Comparison of ENCODE assay signal across 13 cellular contexts in genomic region chr17:10737786-10738185, GRCh38. TPM values are rescaled to one million over a fixed set of nuclear protein-coding genes. Genes with fewer than 3 reads are reported as not detected.
DNase-seq lines count a peak whose midpoint lies in the region; ATAC-seq, FAIRE-seq and TF ChIP-seq lines count a peak whose summit lies in the region.
"Had no signal": no experiment of that assay in that cellular context is flagged by ENCODE, and none has a peak within 500 bp of the region (broad histone marks: within the 10 kb centered on the region; RNA-seq: fewer than 3 reads in every experiment).

No MANE protein-coding gene starts in this region.

- BruUV-seq in HepG2 (replicated peaks; lab: Mats Ljungman, UMichigan), result no TSS peak

- WGBS in HepG2 (ENCODE audit: low lambda C conversion rate), result 12% methylated on average over 2 of the region's 2 CpGs
- whole genome bisulfite sequencing in prostate gland, result 94% methylated on average over 2 of the region's 2 CpGs

- H3K4me1 ChIP-seq in BLaER1, result peaks cover 18% of the 10 kb centered on the region
- H3K4me1 ChIP-seq in HepG2 (ENCODE audit: insufficient read depth, low read length), result peaks cover 30% of the 10 kb centered on the region
- no peaks in the 10 kb centered on the region for H3K4me1 ChIP-seq in prostate gland (replicated peaks)

- TF ChIP-seq EP300 in HepG2 (IDR thresholded peaks at IDR 0.05; ENCODE audit: low read depth in 2 of 2, low read length in 2 of 2), result no peak
- no peak for TF ChIP-seq EP300 in HepG2 (CRISPR knock-in tag; IDR thresholded peaks at IDR 0.05; ENCODE audit: borderline replicate concordance)

- no peak overlapping the region for H3K27ac ChIP-seq in BLaER1
- H3K27ac ChIP-seq in SK-N-MC, result peak overlapping the region; percentile 62
- no peak overlapping the region for H3K27ac ChIP-seq in HepG2 (ENCODE audit: extremely low read length, insufficient read depth, low read length)
- H3K27ac ChIP-seq in prostate gland, result peak overlapping the region; percentile 44 to 53

- DNase-seq in SK-N-MC (ENCODE audit: low read depth, low spot score) (no peak), HepG2 (ENCODE audit: low spot score) (no peak), prostate gland (ENCODE audit: low spot score) (no peak), cerebellum (ENCODE audit: low spot score) (no peak), DMS53 treated with DMSO at 0.1 percent for 48 hours (lab: John Stamatoyannopoulos, UW; ENCODE audit: unreplicated experiment) (no peak)
- DNase-seq in activated T-cell treated with anti-CD3 and anti-CD28 coated beads, Interleukin-2, amount 50 U/mL, for 1 hour, result no peak
- DNase-seq: DMS153; NCI-H187 treated with DMSO at 0.1 percent for 48 hours; NK-92 treated with Interleukin-12 subunit alpha and Interleukin-12 subunit beta, amount 100 ng/mL, for 24 hours; SHP77 treated with DMSO at 0.1 percent for 48 hours had no signal

- no peak for TF ChIP-seq RAD21 in HepG2 (CRISPR knock-in tag; IDR thresholded peaks at IDR 0.05)

- H3K79me2 ChIP-seq in HepG2 (ENCODE audit: insufficient read depth, low read length), result no peaks in the 10 kb centered on the region

- no peak for TF ChIP-seq CTCF in HepG2 (CRISPR knock-in tag; IDR thresholded peaks at IDR 0.05)
- TF ChIP-seq CTCF in prostate gland (IDR thresholded peaks at IDR 0.05), result no peak

- H3K9me3 ChIP-seq in BLaER1 (no peaks in the 10 kb centered on the region), SK-N-MC (ENCODE audit: low read depth, low read length) (no peaks in the 10 kb centered on the region), HepG2 (ENCODE audit: low read length) (no peaks in the 10 kb centered on the region), prostate gland (no peaks in the 10 kb centered on the region)

- H4K20me1 ChIP-seq in BLaER1, result no peaks in the 10 kb centered on the region
- H4K20me1 ChIP-seq in HepG2 (ENCODE audit: insufficient read depth, low read length), result no peaks in the 10 kb centered on the region

- peak; percentile 10; the same call in 1 of the 3 replicates for ATAC-seq in HepG2

- FAIRE-seq in HepG2 (lab: Jason Lieb, UNC), result no peak

- no peaks in the 10 kb centered on the region for H3K36me3 ChIP-seq in BLaER1
- no peaks in the 10 kb centered on the region for H3K36me3 ChIP-seq in SK-N-MC (ENCODE audit: insufficient read depth, low read length)
- H3K36me3 ChIP-seq in HepG2 (replicated peaks in 1 of 2; ENCODE audit: control insufficient read depth in 1 of 2, insufficient read depth in 2 of 2, low read length in 2 of 2), result no peaks in the 10 kb centered on the region
- H3K36me3 ChIP-seq in prostate gland, result no peaks in the 10 kb centered on the region

- TF ChIP-seq POLR2A in HepG2 (IDR thresholded peaks at IDR 0.05; ENCODE audit: insufficient read depth in 1 of 2, low read depth in 2 of 2, low read length in 2 of 2) (no peak), prostate gland (IDR thresholded peaks at IDR 0.05) (no peak)

- POLR2A ChIA-PET in HepG2 (lab: Yijun Ruan, JAX), result no interaction called here

- H3K4me3 ChIP-seq in BLaER1, result no peak overlapping the region
- peak overlapping the region; percentile 57 for H3K4me3 ChIP-seq in SK-N-MC
- H3K4me3 ChIP-seq in HepG2 (replicated peaks in 1 of 3; ENCODE audit: insufficient read depth in 1 of 3, low read depth in 2 of 3, low read length in 3 of 3), result no peak overlapping the region
- no peak overlapping the region for H3K4me3 ChIP-seq in prostate gland

- intact Hi-C loops in HepG2 (cut with micrococcal nuclease; ENCODE audit: unreplicated experiment), result loop anchor here (1.0 kb wide), 1 partner anchor 108 kb away; no protein-coding TSS in a partner anchor
- intact Hi-C loops in prostate gland (cut with DNase I), result loop anchor here (1.0 to 10.0 kb wide), 2 partner anchors 108 to 1257 kb away; partner anchors contain the start of gene ZNF18

- H3K27me3 ChIP-seq in BLaER1 (no peaks in the 10 kb centered on the region), HepG2 (ENCODE audit: control insufficient read depth in 1 of 2, insufficient read depth in 2 of 2, low read length in 2 of 2) (peaks cover 0 to 8% of the 10 kb centered on the region in 2 experiments; a peak in 2 of 5 replicates), prostate gland (replicated peaks; ENCODE audit: insufficient read depth) (no peaks in the 10 kb centered on the region)

- no peak overlapping the region for H2AFZ ChIP-seq in HepG2 (ENCODE audit: low read length)

- H3K4me2 ChIP-seq in BLaER1 (peak overlapping the region; percentile 41; the same call in 1 of the 2 replicates), HepG2 (ENCODE audit: low read depth, low read length) (no peak overlapping the region)

- no peak overlapping the region for H3K9ac ChIP-seq in BLaER1
- H3K9ac ChIP-seq in SK-N-MC (ENCODE audit: insufficient read length), result peak overlapping the region; percentile 51
- H3K9ac ChIP-seq in HepG2 (ENCODE audit: insufficient read depth, low read depth, low read length), result no peak overlapping the region

- in situ Hi-C loops in HepG2 (cut with HindIII; ENCODE audit: extremely low pct_ligation_motif_present, low pct_unique_long_range_greater_than_20kb), result loop anchor here (5.0 kb wide), 1 partner anchor 110 kb away; no protein-coding TSS in a partner anchor

- CTCF ChIA-PET in HepG2 (lab: Yijun Ruan, JAX; ENCODE audit: low intra/inter-chr PET ratio, low total read pairs), result interaction anchor here (0.9 to 3.1 kb wide), 2 partner anchors 103 to 107 kb away, joined by 3 to 43 read pairs; no protein-coding TSS in a partner anchor

RNA-seq across cellular contexts. Expression of gene TMEM220, which starts 8.0 kb away (rescaled TPM):
- total RNA-seq in HepG2 (2016; rRNA removed; fragmentation: Illumina TruSeq; extraction: Trizol) (0.73 and 2.2 TPM in 2 replicates), prostate gland (10 to 100 TPM; 18.4 to 30.1 TPM), cerebellum (1.5 TPM)
- 1.3 and 1.8 TPM in 2 replicates for total RNA-seq in HepG2 (2016; cell fraction: cytosol; rRNA removed; fragmentation: Illumina TruSeq; extraction: Trizol; ENCODE audit: low read depth)
- 1.7 and 2.0 TPM in 2 replicates for total RNA-seq in HepG2 (2016; cell fraction: insoluble cytoplasmic fraction; rRNA removed; fragmentation: Illumina TruSeq; extraction: Trizol)
- 1.8 and 2.3 TPM in 2 replicates for total RNA-seq in HepG2 (2016; cell fraction: membrane; rRNA removed; fragmentation: Illumina TruSeq; extraction: Trizol)
- total RNA-seq in HepG2 (2016; cell fraction: nucleus; rRNA removed; fragmentation: Illumina TruSeq; extraction: Trizol), result 1.0 and 1.6 TPM in 2 replicates
- polyA plus RNA-seq in HepG2 (2011; rRNA removed), result 1.3 and 1.8 TPM in 2 replicates
- 0.56 and 1.4 TPM in 2 replicates for polyA plus RNA-seq in HepG2 (2011; cell fraction: cytosol; rRNA removed)
- 0.87 and 1.0 TPM in 2 replicates for polyA plus RNA-seq in HepG2 (2011; cell fraction: nucleus; rRNA removed)
- 1.2 and 3.6 TPM in 2 replicates for polyA plus RNA-seq in HepG2 (2012)
- polyA plus RNA-seq in HepG2 (2016; cell fraction: cytosol; fragmentation: Illumina TruSeq; extraction: Trizol; ENCODE audit: low read depth), result 2.8 and 3.3 TPM in 2 replicates
- polyA plus RNA-seq in HepG2 (2016; cell fraction: insoluble cytoplasmic fraction; fragmentation: Illumina TruSeq; extraction: Trizol; ENCODE audit: low read depth), result 1.4 and 2.6 TPM in 2 replicates
- polyA plus RNA-seq in HepG2 (2016; cell fraction: membrane; fragmentation: Illumina TruSeq; extraction: Trizol; ENCODE audit: low read depth), result 1.4 and 1.9 TPM in 2 replicates
- polyA plus RNA-seq in HepG2 (2016; cell fraction: nucleus; fragmentation: Illumina TruSeq; extraction: Trizol; ENCODE audit: insufficient read depth, low read depth), result 2.5 and 5.7 TPM in 2 replicates
- polyA minus RNA-seq in HepG2 (2011; rRNA and poly(A)+ RNA removed; ENCODE audit: low replicate concordance), result 0.50 TPM in 1 of 2 replicates, not detected in the other
- 0.26 and 1.3 TPM in 2 replicates for polyA minus RNA-seq in HepG2 (2011; cell fraction: cytosol; rRNA and poly(A)+ RNA removed)
- 0.64 and 1.4 TPM in 2 replicates for polyA minus RNA-seq in HepG2 (2011; cell fraction: nucleus; rRNA and poly(A)+ RNA removed)
- total RNA-seq: HT-29, OCI-LY7 had no signal

RNA-seq across cellular contexts. Expression of gene ADPRM, which starts 40.4 kb away (rescaled TPM):
- total RNA-seq in HepG2 (2016; rRNA removed; fragmentation: Illumina TruSeq; extraction: Trizol) (5.6 and 5.9 TPM in 2 replicates), prostate gland (10 to 100 TPM in 1 of 2 donors, 1 to 10 TPM in 1; 9.7 to 23.1 TPM), cerebellum (19.6 TPM)
- total RNA-seq in HepG2 (2016; cell fraction: cytosol; rRNA removed; fragmentation: Illumina TruSeq; extraction: Trizol; ENCODE audit: low read depth), result 2.8 and 3.3 TPM in 2 replicates
- 4.9 and 6.3 TPM in 2 replicates for total RNA-seq in HepG2 (2016; cell fraction: insoluble cytoplasmic fraction; rRNA removed; fragmentation: Illumina TruSeq; extraction: Trizol)
- 6.2 and 6.3 TPM in 2 replicates for total RNA-seq in HepG2 (2016; cell fraction: membrane; rRNA removed; fragmentation: Illumina TruSeq; extraction: Trizol)
- 3.9 and 4.2 TPM in 2 replicates for total RNA-seq in HepG2 (2016; cell fraction: nucleus; rRNA removed; fragmentation: Illumina TruSeq; extraction: Trizol)
- polyA plus RNA-seq in HepG2 (2011; rRNA removed), result 7.9 and 10.8 TPM in 2 replicates
- 5.5 and 8.7 TPM in 2 replicates for polyA plus RNA-seq in HepG2 (2011; cell fraction: cytosol; rRNA removed)
- 2.3 and 3.2 TPM in 2 replicates for polyA plus RNA-seq in HepG2 (2011; cell fraction: nucleus; rRNA removed)
- 10.1 and 12.1 TPM in 2 replicates for polyA plus RNA-seq in HepG2 (2012)
- 2.8 and 3.1 TPM in 2 replicates for polyA plus RNA-seq in HepG2 (2016; cell fraction: cytosol; fragmentation: Illumina TruSeq; extraction: Trizol; ENCODE audit: low read depth)
- polyA plus RNA-seq in HepG2 (2016; cell fraction: insoluble cytoplasmic fraction; fragmentation: Illumina TruSeq; extraction: Trizol; ENCODE audit: low read depth), result 6.1 and 6.3 TPM in 2 replicates
- polyA plus RNA-seq in HepG2 (2016; cell fraction: membrane; fragmentation: Illumina TruSeq; extraction: Trizol; ENCODE audit: low read depth), result 5.4 and 5.6 TPM in 2 replicates
- polyA plus RNA-seq in HepG2 (2016; cell fraction: nucleus; fragmentation: Illumina TruSeq; extraction: Trizol; ENCODE audit: insufficient read depth, low read depth), result 3.6 and 4.3 TPM in 2 replicates
- 5.1 and 6.9 TPM in 2 replicates for polyA minus RNA-seq in HepG2 (2011; rRNA and poly(A)+ RNA removed; ENCODE audit: low replicate concordance)
- 3.3 and 4.0 TPM in 2 replicates for polyA minus RNA-seq in HepG2 (2011; cell fraction: cytosol; rRNA and poly(A)+ RNA removed)
- 9.0 and 14.3 TPM in 2 replicates for polyA minus RNA-seq in HepG2 (2011; cell fraction: nucleus; rRNA and poly(A)+ RNA removed)

RNA-seq across cellular contexts. Expression of gene SCO1, which starts 40.5 kb away (rescaled TPM):
- total RNA-seq in HepG2 (2016; rRNA removed; fragmentation: Illumina TruSeq; extraction: Trizol) (50.3 and 69.5 TPM in 2 replicates), prostate gland (10 to 100 TPM; 21.7 to 38.3 TPM), cerebellum (13.9 TPM)
- 3.1 and 4.2 TPM in 2 replicates for total RNA-seq in HepG2 (2016; cell fraction: cytosol; rRNA removed; fragmentation: Illumina TruSeq; extraction: Trizol; ENCODE audit: low read depth)
- total RNA-seq in HepG2 (2016; cell fraction: insoluble cytoplasmic fraction; rRNA removed; fragmentation: Illumina TruSeq; extraction: Trizol), result 51.9 and 71.9 TPM in 2 replicates
- total RNA-seq in HepG2 (2016; cell fraction: membrane; rRNA removed; fragmentation: Illumina TruSeq; extraction: Trizol), result 10.6 and 11.3 TPM in 2 replicates
- total RNA-seq in HepG2 (2016; cell fraction: nucleus; rRNA removed; fragmentation: Illumina TruSeq; extraction: Trizol), result 32.1 and 34.3 TPM in 2 replicates
- polyA plus RNA-seq in HepG2 (2011; rRNA removed), result 11.0 and 11.4 TPM in 2 replicates
- 8.5 and 10.4 TPM in 2 replicates for polyA plus RNA-seq in HepG2 (2011; cell fraction: cytosol; rRNA removed)
- 9.3 and 11.8 TPM in 2 replicates for polyA plus RNA-seq in HepG2 (2011; cell fraction: nucleus; rRNA removed)
- polyA plus RNA-seq in HepG2 (2012), result 12.4 and 14.8 TPM in 2 replicates
- polyA plus RNA-seq in HepG2 (2016; cell fraction: cytosol; fragmentation: Illumina TruSeq; extraction: Trizol; ENCODE audit: low read depth), result 4.1 and 4.2 TPM in 2 replicates
- 56.4 and 64.1 TPM in 2 replicates for polyA plus RNA-seq in HepG2 (2016; cell fraction: insoluble cytoplasmic fraction; fragmentation: Illumina TruSeq; extraction: Trizol; ENCODE audit: low read depth)
- 7.3 TPM in 2 replicates for polyA plus RNA-seq in HepG2 (2016; cell fraction: membrane; fragmentation: Illumina TruSeq; extraction: Trizol; ENCODE audit: low read depth)
- 35.9 and 42.3 TPM in 2 replicates for polyA plus RNA-seq in HepG2 (2016; cell fraction: nucleus; fragmentation: Illumina TruSeq; extraction: Trizol; ENCODE audit: insufficient read depth, low read depth)
- polyA minus RNA-seq in HepG2 (2011; rRNA and poly(A)+ RNA removed; ENCODE audit: low replicate concordance), result 15.5 and 28.5 TPM in 2 replicates
- 7.4 and 12.4 TPM in 2 replicates for polyA minus RNA-seq in HepG2 (2011; cell fraction: cytosol; rRNA and poly(A)+ RNA removed)
- polyA minus RNA-seq in HepG2 (2011; cell fraction: nucleus; rRNA and poly(A)+ RNA removed), result 28.8 and 30.6 TPM in 2 replicates

Comparison
In these comparisons a context has a peak if more than half of its experiments do, and no peak if none do; other contexts are left out.
1. H3K27ac ChIP-seq: peak in SK-N-MC (single experiment) and prostate gland (2 of 2); none in BLaER1 (single experiment) and HepG2 (single experiment).